Comparison of ENCODE assay signal across 15 cellular contexts in genomic region chr2:184532541-184532940, GRCh38.
DNase-seq lines count a peak whose midpoint lies in the region; ATAC-seq and TF ChIP-seq lines count a peak whose summit lies in the region.
"Had no signal": no experiment of that assay in that cellular context is flagged by ENCODE, and none has a peak within 500 bp of the region (broad histone marks: within the 10 kb centered on the region; RNA-seq: fewer than 3 reads in every experiment).

No MANE protein-coding gene starts in this region.

- DNase-seq in SK-N-MC (ENCODE audit: low read depth, low spot score), result no peak
- DNase-seq in dedifferentiated amniotic fluid mesenchymal stem cell (ENCODE audit: extremely low spot score), result peak; percentile 81
- no peak for DNase-seq in vagina (ENCODE audit: extremely low spot score in 2 of 2)
- no peak for DNase-seq in immature natural killer cell
- DNase-seq: Calu3; CD8-positive, alpha-beta T cell; DMS79 treated with DMSO at 0.1 percent for 48 hours; GF-D8; GOT3; H9 had no signal

- no peak overlapping the region for H3K27ac Mint-ChIP-seq in immature natural killer cell
- H3K27ac Mint-ChIP-seq: B cell; CD8-positive, alpha-beta T cell; H9 had no signal

- no peaks in the 10 kb centered on the region for H3K27me3 ChIP-seq in skeletal muscle satellite cell (ENCODE audit: control insufficient read depth, insufficient read depth, low read length)
- no peaks in the 10 kb centered on the region for H3K27me3 ChIP-seq in vagina
- H3K27me3 ChIP-seq: BLaER1 treated with 17β-estradiol and CSF1 and Interleukin-3, amounts not matched to agents 10 nM and 100 nM had no signal

- ATAC-seq in GM21619 (IDR thresholded peaks at IDR 0.05; ENCODE audit: unreplicated experiment), result no peak
- ATAC-seq: CD8-positive, alpha-beta T cell had no signal

- H3K36me3 ChIP-seq in SK-N-MC (ENCODE audit: insufficient read depth, low read length) (no peaks in the 10 kb centered on the region), skeletal muscle satellite cell (ENCODE audit: insufficient read depth, low read length) (no peaks in the 10 kb centered on the region), vagina (no peaks in the 10 kb centered on the region)
- H3K36me3 ChIP-seq: BLaER1 treated with 17β-estradiol and CSF1 and Interleukin-3, amounts not matched to agents 10 nM and 100 nM had no signal

- H3K4me3 ChIP-seq in SK-N-MC (no peak overlapping the region), skeletal muscle satellite cell (ENCODE audit: low read length) (no peak overlapping the region), vagina (no peak overlapping the region)
- H3K4me3 ChIP-seq: BLaER1 treated with 17β-estradiol and CSF1 and Interleukin-3, amounts not matched to agents 10 nM and 100 nM had no signal

- peaks cover 5% of the 10 kb centered on the region for H3K4me1 ChIP-seq in skeletal muscle satellite cell (ENCODE audit: control insufficient read depth, insufficient read depth, low read length)
- H3K4me1 ChIP-seq in vagina, result no peaks in the 10 kb centered on the region
- H3K4me1 ChIP-seq: BLaER1 treated with 17β-estradiol and CSF1 and Interleukin-3, amounts not matched to agents 10 nM and 100 nM had no signal

- no peaks in the 10 kb centered on the region for H3K4me1 Mint-ChIP-seq in immature natural killer cell
- H3K4me1 Mint-ChIP-seq: B cell, H9 had no signal

- H3K9ac ChIP-seq in SK-N-MC (ENCODE audit: insufficient read length), result no peak overlapping the region
- peak overlapping the region; percentile 37 for H3K9ac ChIP-seq in skeletal muscle satellite cell (ENCODE audit: low read depth, low read length)
- H3K9ac ChIP-seq: BLaER1 treated with 17β-estradiol and CSF1 and Interleukin-3, amounts not matched to agents 10 nM and 100 nM had no signal

- no peak for TF ChIP-seq POLR2A in vagina (IDR thresholded peaks at IDR 0.05)

- H3K9me3 Mint-ChIP-seq in immature natural killer cell, result peaks cover 7 to 56% (median 37%) of the 10 kb centered on the region in 6 donors

- H3K4me2 ChIP-seq in skeletal muscle satellite cell (ENCODE audit: low read length), result no peak overlapping the region
- H3K4me2 ChIP-seq: BLaER1 treated with 17β-estradiol and CSF1 and Interleukin-3, amounts not matched to agents 10 nM and 100 nM had no signal

- no peak overlapping the region for H3K4me3 Mint-ChIP-seq in immature natural killer cell
- H3K4me3 Mint-ChIP-seq: B cell; CD8-positive, alpha-beta T cell; H9 had no signal

- H3K36me3 Mint-ChIP-seq in immature natural killer cell, result no peaks in the 10 kb centered on the region
- H3K36me3 Mint-ChIP-seq: CD8-positive, alpha-beta T cell had no signal

- peaks cover 0 to 4% (median 0%) of the 10 kb centered on the region in 3 donors for H3K27me3 Mint-ChIP-seq in immature natural killer cell (ENCODE audit: low read depth in 3 of 3)
- H3K27me3 Mint-ChIP-seq: B cell had no signal

- intact Hi-C loops in vagina (cut with DNase I), result no loop called here

- no peak for TF ChIP-seq CTCF in vagina (IDR thresholded peaks at IDR 0.05)

- H3K27ac ChIP-seq in SK-N-MC (peak overlapping the region; percentile 44; the same call in 1 of the 2 replicates), vagina (no peak overlapping the region)
- H3K27ac ChIP-seq: BLaER1 treated with 17β-estradiol and CSF1 and Interleukin-3, amounts not matched to agents 10 nM and 100 nM; HL-60 had no signal

- H3K9me3 ChIP-seq in SK-N-MC (ENCODE audit: low read depth, low read length), result no peaks in the 10 kb centered on the region
- H3K9me3 ChIP-seq in skeletal muscle satellite cell (replicated peaks; ENCODE audit: low read length), result peaks cover 9% of the 10 kb centered on the region
- peaks cover 7% of the 10 kb centered on the region for H3K9me3 ChIP-seq in vagina
